In the genomic region with DNA sequence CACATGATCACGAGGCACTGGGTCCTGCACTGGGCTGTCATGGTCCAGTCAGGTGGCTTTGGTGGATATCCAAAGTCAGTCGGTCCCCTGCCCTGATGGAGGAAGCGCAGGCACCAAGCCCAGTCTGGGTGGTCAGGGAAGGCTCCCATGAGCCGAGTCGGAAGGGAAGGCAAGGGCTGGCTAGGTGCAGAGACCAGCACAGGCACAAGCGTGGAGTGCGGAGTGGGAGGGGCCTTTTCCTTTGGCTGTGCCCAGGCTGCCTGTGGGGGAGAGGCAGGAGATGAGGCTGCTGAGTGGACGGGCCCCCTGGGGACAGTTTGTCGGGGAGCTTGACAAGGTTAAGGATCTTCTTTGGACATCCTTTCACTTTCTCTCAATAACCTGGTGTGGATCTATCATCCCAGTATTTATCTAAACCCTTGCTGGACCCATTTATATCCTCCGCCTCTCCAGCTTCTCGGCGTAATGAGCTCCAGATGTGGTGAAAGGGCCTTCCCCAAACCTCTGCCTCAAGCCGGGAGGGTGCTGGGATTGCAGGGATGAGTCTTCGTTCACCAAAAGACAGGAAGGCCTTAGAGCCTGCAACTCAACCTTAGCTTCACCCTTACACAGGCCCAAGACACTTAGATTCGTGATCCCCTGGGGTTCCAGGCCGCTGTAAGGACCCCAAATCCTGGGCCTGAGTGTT, we compare ENCODE assay signal across 19 cellular contexts. TPM values are rescaled to one million over a fixed set of nuclear protein-coding genes. Genes with fewer than 3 reads are reported as not detected.
A peak's percentile ranks its signal among the peaks of the same experiment; 100 is the strongest.
DNase-seq lines count a peak whose midpoint lies in the region; ATAC-seq, FAIRE-seq and TF ChIP-seq lines count a peak whose summit lies in the region.
"Had no signal": no experiment of that assay in that cellular context is flagged by ENCODE, and none has a peak within 500 bp of the region (broad histone marks: within the 10 kb centered on the region; RNA-seq: fewer than 3 reads in every experiment).

No MANE protein-coding gene starts in this region.

- H4K5ac ChIP-seq in IMR-90 (ENCODE audit: low read depth, low read length): no peak overlapping the region

- no peak overlapping the region; the same call in 1 of the 2 replicates for H3K4me2 ChIP-seq in IMR-90 (ENCODE audit: low read depth, low read length)
- H3K4me2 ChIP-seq in endothelial cell of umbilical vein (ENCODE audit: insufficient read depth, low read length): peak overlapping the region; percentile 28
- H3K4me2 ChIP-seq in smooth muscle cell: no peak overlapping the region

- H2BK5ac ChIP-seq in IMR-90 (ENCODE audit: low read depth, low read length, poor library complexity, severe bottlenecking): peak overlapping the region; percentile 41

- peaks cover 34% of the 10 kb centered on the region for H3K9me1 ChIP-seq in IMR-90 (ENCODE audit: insufficient read depth, low read length)
- no peaks in the 10 kb centered on the region for H3K9me1 ChIP-seq in endothelial cell of umbilical vein (replicated peaks; ENCODE audit: control insufficient read depth, extremely low read depth, insufficient read depth, low read length)

- H3K4ac ChIP-seq in IMR-90 (ENCODE audit: low read depth, low read length): peak overlapping the region; percentile 78

- peaks cover 8% of the 10 kb centered on the region for H3K27me3 Mint-ChIP-seq in nephron (ENCODE audit: low read depth)
- H3K27me3 Mint-ChIP-seq in activated CD4-positive, alpha-beta memory T cell treated with anti-CD3 and anti-CD28 coated beads, Interleukin-2, amount 10 ng/mL, durations not matched to agents 7 days and 5 days: peaks cover 1% of the 10 kb centered on the region
- peaks cover 12% of the 10 kb centered on the region for H3K27me3 Mint-ChIP-seq in CD4-positive, alpha-beta T cell

- H3K79me1 ChIP-seq in IMR-90 (ENCODE audit: low read depth in 1 of 2, low read length in 2 of 2): peaks cover 22 to 55% of the 10 kb centered on the region in 2 experiments

- no peaks in the 10 kb centered on the region for H3K36me3 Mint-ChIP-seq in nephron (ENCODE audit: low read depth)
- no peaks in the 10 kb centered on the region for H3K36me3 Mint-ChIP-seq in activated CD4-positive, alpha-beta memory T cell treated with anti-CD3 and anti-CD28 coated beads, Interleukin-2, amount 10 ng/mL, durations not matched to agents 7 days and 5 days (ENCODE audit: low read depth)
- H3K36me3 Mint-ChIP-seq in CD4-positive, alpha-beta T cell (ENCODE audit: low read depth): no peaks in the 10 kb centered on the region
- H3K36me3 Mint-ChIP-seq: activated CD4-positive, alpha-beta memory T cell treated with anti-CD3 and anti-CD28 coated beads for 36 hours; IgD-negative memory B cell had no signal

- H3K4me3 Mint-ChIP-seq in nephron: peak overlapping the region in 1 of 3 experiments; percentile 46
- H3K4me3 Mint-ChIP-seq in activated CD4-positive, alpha-beta memory T cell treated with anti-CD3 and anti-CD28 coated beads, Interleukin-2, amount 10 ng/mL, durations not matched to agents 7 days and 5 days: no peak overlapping the region
- H3K4me3 Mint-ChIP-seq in CD4-positive, alpha-beta T cell: no peak overlapping the region
- H3K4me3 Mint-ChIP-seq: activated CD4-positive, alpha-beta memory T cell treated with anti-CD3 and anti-CD28 coated beads for 36 hours; IgD-negative memory B cell had no signal

- H3K79me2 ChIP-seq in endothelial cell of umbilical vein (ENCODE audit: control insufficient read depth, insufficient read depth, low read length) (peaks cover 63% of the 10 kb centered on the region), smooth muscle cell (ENCODE audit: low read depth) (no peaks in the 10 kb centered on the region)

- CTCF ChIA-PET in AG04450 (lab: Charles Lee) (interaction anchor here (0.6 kb wide), 1 partner anchor 1321 kb away, joined by 4 read pairs; no protein-coding TSS in a partner anchor), IMR-90 (lab: Yijun Ruan, JAX) (no interaction called here), endothelial cell of umbilical vein (lab: Charles Lee) (interaction anchor here (1.2 to 3.6 kb wide), 3 partner anchors 13 to 108 kb away, joined by 3 to 21 read pairs (median 5); no protein-coding TSS in a partner anchor)
- CTCF ChIA-PET in activated CD4-positive, alpha-beta memory T cell treated with anti-CD3 and anti-CD28 coated beads, Interleukin-2, amount 10 ng/mL, durations not matched to agents 7 days and 5 days (lab: Charles Lee): no interaction called here
- CTCF ChIA-PET in CD4-positive, alpha-beta T cell (lab: Charles Lee): no interaction called here

- no peak for FAIRE-seq in endothelial cell of umbilical vein (lab: Jason Lieb, UNC)

- peak overlapping the region; percentile 81 for H2AK9ac ChIP-seq in IMR-90 (replicated peaks; ENCODE audit: low read depth, low read length, poor library complexity)

- in situ Hi-C loops in IMR-90 (cut with MboI; ENCODE audit: low sequenced_read_pairs) (no loop called here), GM13977 (cut with MboI; ENCODE audit: low pct_unique_long_range_greater_than_20kb, low sequenced_read_pairs, unreplicated experiment) (no loop called here)

- no peak overlapping the region for H3K4me3 ChIP-seq in AG04450 (ENCODE audit: low read depth, low read length)
- no peak overlapping the region for H3K4me3 ChIP-seq in IMR-90 (ENCODE audit: insufficient read depth, low read depth, low read length)
- H3K4me3 ChIP-seq in endothelial cell of umbilical vein (replicated peaks in 1 of 3; ENCODE audit: insufficient read depth in 1 of 3, low read depth in 1 of 3, low read length in 3 of 3): no peak overlapping the region
- H3K4me3 ChIP-seq in smooth muscle cell: no peak overlapping the region

- peak overlapping the region; percentile 64; the same call in 1 of the 2 replicates for H2BK20ac ChIP-seq in IMR-90 (ENCODE audit: low read depth, low read length)

- H2AK5ac ChIP-seq in IMR-90 (ENCODE audit: low read depth, low read length): peak overlapping the region; percentile 93

- BruUV-seq in IMR-90 (replicated peaks; lab: Mats Ljungman, UMichigan) (no TSS peak), endothelial cell of umbilical vein (replicated peaks; lab: Mats Ljungman, UMichigan) (no TSS peak)

- no peaks in the 10 kb centered on the region; the same call in 1 of the 2 replicates for H3K9me3 ChIP-seq in AG04450 (ENCODE audit: control insufficient read depth, insufficient read depth, low read length)
- no peaks in the 10 kb centered on the region for H3K9me3 ChIP-seq in IMR-90 (ENCODE audit: control insufficient read depth, insufficient read depth, low read length)
- no peaks in the 10 kb centered on the region for H3K9me3 ChIP-seq in endothelial cell of umbilical vein (replicated peaks; ENCODE audit: control insufficient read depth, insufficient read depth, low read length)
- no peaks in the 10 kb centered on the region for H3K9me3 ChIP-seq in smooth muscle cell (replicated peaks; ENCODE audit: low read depth)
- no peaks in the 10 kb centered on the region for H3K9me3 ChIP-seq in CD4-positive, alpha-beta T cell (ENCODE audit: control insufficient read depth, low read length)

- peak; percentile 52 for DNase-seq in AG04450 (ENCODE audit: low read depth, low spot score)
- peak; percentile 82 for DNase-seq in IMR-90
- DNase-seq in endothelial cell of umbilical vein (ENCODE audit: low read depth, low spot score): no peak
- no peak for DNase-seq in activated CD4-positive, alpha-beta memory T cell treated with anti-CD3 and anti-CD28 coated beads, Interleukin-2, amount 10 ng/mL, durations not matched to agents 7 days and 5 days
- no peak for DNase-seq in GM13977 (ENCODE audit: low spot score)
- no peak for DNase-seq in smooth muscle cell (lab: John Stamatoyannopoulos, UW; ENCODE audit: unreplicated experiment)
- DNase-seq in CD4-positive, alpha-beta T cell: no peak
- DNase-seq: activated CD4-positive, alpha-beta memory T cell treated with anti-CD3 and anti-CD28 coated beads for 36 hours; activated gamma-delta T cell treated with Interleukin-2 at 50 U/mL for 16 hours; caudate nucleus; midbrain; NCI-H1417; NCI-H510A; RPMI8226; stimulated activated CD4-positive, alpha-beta T cell treated with anti-CD3 and anti-CD28 coated beads, Interleukin-1b, Interleukin-23, amount 100 ng/mL, for 48 hours had no signal

- H3K14ac ChIP-seq in IMR-90 (replicated peaks; ENCODE audit: low read depth, low read length): peak overlapping the region; percentile 51

- peak; percentile 35 for ATAC-seq in IMR-90 (ENCODE audit: low read depth)
- ATAC-seq in CD4-positive, alpha-beta T cell (ENCODE audit: poor library complexity): no peak

- peak overlapping the region; percentile 67 for H4K91ac ChIP-seq in IMR-90 (ENCODE audit: insufficient read depth, low read depth, low read length)

- intact Hi-C loops in IMR-90 (cut with micrococcal nuclease): no loop called here
- intact Hi-C loops in endothelial cell of umbilical vein (cut with micrococcal nuclease): no loop called here
- intact Hi-C loops in CD4-positive, alpha-beta T cell (cut with DNase I, micrococcal nuclease): no loop called here

- no peak for TF ChIP-seq POLR2A in IMR-90 (IDR thresholded peaks at IDR 0.05; ENCODE audit: low read depth, low read length)
- TF ChIP-seq POLR2A in endothelial cell of umbilical vein (IDR thresholded peaks at IDR 0.05; ENCODE audit: low read depth, low read length): no peak

- peak overlapping the region; percentile 33 to 62; a peak in 3 of 4 replicates for H4K8ac ChIP-seq in IMR-90 (ENCODE audit: low read depth in 2 of 2, low read length in 2 of 2)

- no peaks in the 10 kb centered on the region for H3K36me3 ChIP-seq in IMR-90 (ENCODE audit: control insufficient read depth, insufficient read depth, low read length)
- H3K36me3 ChIP-seq in endothelial cell of umbilical vein (ENCODE audit: control insufficient read depth in 2 of 2, extremely low read depth in 1 of 2, insufficient read depth in 2 of 2, low read length in 2 of 2): no peaks in the 10 kb centered on the region
- H3K36me3 ChIP-seq in smooth muscle cell (ENCODE audit: low read depth): no peaks in the 10 kb centered on the region

- TF ChIP-seq CTCF in AG04450 (IDR thresholded peaks at IDR 0.05; ENCODE audit: low read depth, low read length) (no peak), IMR-90 (conservative IDR thresholded peaks at IDR 0.05; ENCODE audit: low read depth, low read length) (no peak), endothelial cell of umbilical vein (IDR thresholded peaks at IDR 0.05; ENCODE audit: extremely low read depth in 1 of 2, insufficient read depth in 1 of 2, low read depth in 1 of 2, low read length in 2 of 2) (no peak), nephron (IDR thresholded peaks at IDR 0.05; ENCODE audit: unreplicated experiment in 3 of 3) (no peak), GM13977 (IDR thresholded peaks at IDR 0.05; ENCODE audit: extremely low read depth, insufficient read depth, missing control alignments) (no peak), smooth muscle cell (IDR thresholded peaks at IDR 0.05; ENCODE audit: borderline replicate concordance, insufficient read depth, poor library complexity, severe bottlenecking) (no peak)
- no peak for TF ChIP-seq CTCF in CD4-positive, alpha-beta T cell (IDR thresholded peaks at IDR 0.05)

- POLR2A ChIA-PET in AG04450 (lab: Yijun Ruan, JAX) (interaction anchor here (1.1 kb wide), 1 partner anchor 14 kb away, joined by 3 read pairs; no protein-coding TSS in a partner anchor), IMR-90 (lab: Charles Lee; ENCODE audit: unreplicated experiment) (no interaction called here), endothelial cell of umbilical vein (lab: Charles Lee) (no interaction called here)
- POLR2A ChIA-PET in activated CD4-positive, alpha-beta memory T cell treated with anti-CD3 and anti-CD28 coated beads, Interleukin-2, amount 10 ng/mL, durations not matched to agents 7 days and 5 days (lab: Charles Lee): no interaction called here
- POLR2A ChIA-PET in CD4-positive, alpha-beta T cell (lab: Charles Lee): no interaction called here

- dilution Hi-C loops in IMR-90 (cut with HindIII; ENCODE audit: low sequenced_read_pairs, unreplicated experiment): no loop called here
- dilution Hi-C loops in endothelial cell of umbilical vein (cut with MboI; ENCODE audit: extremely low pct_ligation_motif_present, low sequenced_read_pairs): no loop called here

- no peak overlapping the region for H3K56ac ChIP-seq in IMR-90 (ENCODE audit: extremely low read depth, insufficient read depth, low read length)

- peaks cover 35% of the 10 kb centered on the region for H3K4me1 ChIP-seq in IMR-90 (ENCODE audit: control insufficient read depth, insufficient read depth, low read length)
- H3K4me1 ChIP-seq in endothelial cell of umbilical vein (ENCODE audit: control insufficient read depth, extremely low read depth, insufficient read depth, low read length): peaks cover 63% of the 10 kb centered on the region
- peaks cover 8% of the 10 kb centered on the region for H3K4me1 ChIP-seq in smooth muscle cell (ENCODE audit: low read depth)

- peak overlapping the region; percentile 78 for H2AFZ ChIP-seq in IMR-90 (replicated peaks; ENCODE audit: low read length, poor library complexity)
- no peak overlapping the region for H2AFZ ChIP-seq in endothelial cell of umbilical vein (ENCODE audit: low read depth, low read length)
- H2AFZ ChIP-seq in smooth muscle cell (ENCODE audit: low read depth): no peak overlapping the region

- peak overlapping the region; percentile 62; the same call in 2 of the 3 replicates for H2BK15ac ChIP-seq in IMR-90 (ENCODE audit: low read depth, low read length)

- peak overlapping the region; percentile 85 to 98 (median 97) for H3K27ac Mint-ChIP-seq in nephron
- no peak overlapping the region for H3K27ac Mint-ChIP-seq in activated CD4-positive, alpha-beta memory T cell treated with anti-CD3 and anti-CD28 coated beads, Interleukin-2, amount 10 ng/mL, durations not matched to agents 7 days and 5 days
- no peak overlapping the region for H3K27ac Mint-ChIP-seq in CD4-positive, alpha-beta T cell
- H3K27ac Mint-ChIP-seq: activated CD4-positive, alpha-beta memory T cell treated with anti-CD3 and anti-CD28 coated beads for 36 hours; IgD-negative memory B cell had no signal

- H3K9me3 Mint-ChIP-seq in nephron: no peaks in the 10 kb centered on the region
- H3K9me3 Mint-ChIP-seq in activated CD4-positive, alpha-beta memory T cell treated with anti-CD3 and anti-CD28 coated beads, Interleukin-2, amount 10 ng/mL, durations not matched to agents 7 days and 5 days: no peaks in the 10 kb centered on the region
- no peaks in the 10 kb centered on the region for H3K9me3 Mint-ChIP-seq in CD4-positive, alpha-beta T cell
- H3K9me3 Mint-ChIP-seq: activated CD4-positive, alpha-beta memory T cell treated with anti-CD3 and anti-CD28 coated beads for 36 hours had no signal

- H4K20me1 ChIP-seq in IMR-90 (ENCODE audit: insufficient read depth, low read length): peaks cover 31% of the 10 kb centered on the region
- H4K20me1 ChIP-seq in endothelial cell of umbilical vein (replicated peaks; ENCODE audit: control insufficient read depth, extremely low read depth, insufficient read depth, low read length): no peaks in the 10 kb centered on the region
- H4K20me1 ChIP-seq in smooth muscle cell (ENCODE audit: low read depth): no peaks in the 10 kb centered on the region

- H3F3A ChIP-seq in smooth muscle cell (ENCODE audit: low read depth): peaks cover 15% of the 10 kb centered on the region

- TF ChIP-seq RAD21 in IMR-90 (IDR thresholded peaks at IDR 0.05; ENCODE audit: low read length): no peak; the same call in 1 of the 2 replicates

- peak overlapping the region; percentile 52 for H3K23ac ChIP-seq in IMR-90 (ENCODE audit: low read depth, low read length)

- H2BK120ac ChIP-seq in IMR-90 (ENCODE audit: low read depth, low read length): peak overlapping the region; percentile 71

- H3K18ac ChIP-seq in IMR-90 (ENCODE audit: low read depth, low read length): peak overlapping the region; percentile 30; the same call in 1 of the 2 replicates

- 82% methylated on average over 8 of the region's 16 CpGs; no CpG with 5 or more reads in 1 of the 2 experiments for WGBS in IMR-90 (ENCODE audit: extremely low coverage in 2 of 2, insufficient read length in 1 of 2), 2 experiments
- WGBS in smooth muscle cell (ENCODE audit: low lambda C conversion rate): 74% methylated on average over 14 of the region's 16 CpGs

- no peak overlapping the region for H3K9ac ChIP-seq in IMR-90 (ENCODE audit: low read depth, low read length)
- H3K9ac ChIP-seq in endothelial cell of umbilical vein (replicated peaks; ENCODE audit: extremely low read depth, insufficient read depth, low read length): peak overlapping the region; percentile 35
- H3K9ac ChIP-seq in smooth muscle cell (ENCODE audit: low read depth): no peak overlapping the region

- H3K4me1 Mint-ChIP-seq in nephron: peaks cover 43% of the 10 kb centered on the region
- H3K4me1 Mint-ChIP-seq in activated CD4-positive, alpha-beta memory T cell treated with anti-CD3 and anti-CD28 coated beads, Interleukin-2, amount 10 ng/mL, durations not matched to agents 7 days and 5 days: peaks cover 16% of the 10 kb centered on the region
- no peaks in the 10 kb centered on the region for H3K4me1 Mint-ChIP-seq in CD4-positive, alpha-beta T cell (ENCODE audit: low read depth)

- peak overlapping the region; percentile 70 for H3K27ac ChIP-seq in AG04450 (ENCODE audit: low read depth, low read length)
- H3K27ac ChIP-seq in IMR-90 (ENCODE audit: insufficient read depth, low read length): peak overlapping the region; percentile 35; the same call in 1 of the 2 replicates
- peak overlapping the region; percentile 88 for H3K27ac ChIP-seq in endothelial cell of umbilical vein (ENCODE audit: insufficient read depth, low read depth, low read length)
- no peak overlapping the region for H3K27ac ChIP-seq in smooth muscle cell (ENCODE audit: low read depth)
- no peak overlapping the region for H3K27ac ChIP-seq in CD4-positive, alpha-beta T cell (ENCODE audit: low read depth, low read length)
- H3K27ac ChIP-seq: epithelial cell of prostate had no signal

- no peaks in the 10 kb centered on the region for H3K27me3 ChIP-seq in AG04450 (ENCODE audit: control insufficient read depth, insufficient read depth, low read length)
- no peaks in the 10 kb centered on the region for H3K27me3 ChIP-seq in IMR-90 (ENCODE audit: control insufficient read depth, insufficient read depth, low read length)
- H3K27me3 ChIP-seq in endothelial cell of umbilical vein (ENCODE audit: control insufficient read depth in 2 of 2, insufficient read depth in 2 of 2, low read length in 2 of 2): no peaks in the 10 kb centered on the region
- H3K27me3 ChIP-seq in smooth muscle cell (ENCODE audit: low read depth): peaks cover 20% of the 10 kb centered on the region
- no peaks in the 10 kb centered on the region for H3K27me3 ChIP-seq in CD4-positive, alpha-beta T cell (ENCODE audit: control insufficient read depth, insufficient read depth, low read length)

RNA-seq across cellular contexts. Expression of gene EPHB2, which starts 42.9 kb away (rescaled TPM):
- 30.9 and 41.7 TPM in 2 replicates for polyA plus RNA-seq in AG04450 (2011; rRNA removed)
- polyA minus RNA-seq in AG04450 (2011; rRNA and poly(A)+ RNA removed): 90.5 and 127 TPM in 2 replicates
- total RNA-seq in IMR-90 (2012; rRNA removed): 54.7 and 58.8 TPM in 2 replicates
- polyA plus RNA-seq in IMR-90 (2012; rRNA removed): 52.3 and 53.6 TPM in 2 replicates
- polyA plus RNA-seq in IMR-90 (2012; cell fraction: cytosol; rRNA removed): 25.1 and 54.3 TPM in 2 replicates
- 18.5 and 36.7 TPM in 2 replicates for polyA plus RNA-seq in IMR-90 (2012; cell fraction: nucleus; rRNA removed; ENCODE audit: low replicate concordance)
- total RNA-seq in endothelial cell of umbilical vein: 69.1 and 69.5 TPM in 2 replicates
- 46.0 and 50.8 TPM in 2 replicates for polyA plus RNA-seq in endothelial cell of umbilical vein
- 38.3 and 38.5 TPM in 2 replicates for polyA plus RNA-seq in endothelial cell of umbilical vein (2011; cell fraction: cytosol; rRNA removed)
- 26.6 and 28.8 TPM in 2 replicates for polyA plus RNA-seq in endothelial cell of umbilical vein (2011; cell fraction: nucleus; rRNA removed)
- 72.1 and 77.1 TPM in 2 replicates for polyA plus RNA-seq in endothelial cell of umbilical vein (2012)
- polyA minus RNA-seq in endothelial cell of umbilical vein: 78.6 and 80.2 TPM in 2 replicates
- 3.1 TPM for polyA minus RNA-seq in endothelial cell of umbilical vein (2011; cell fraction: cytosol; rRNA and poly(A)+ RNA removed)
- polyA minus RNA-seq in endothelial cell of umbilical vein (2011; cell fraction: nucleus; rRNA and poly(A)+ RNA removed): 33.2 and 36.8 TPM in 2 replicates
- total RNA-seq in activated CD4-positive, alpha-beta memory T cell treated with anti-CD3 and anti-CD28 coated beads, Interleukin-2, amount 10 ng/mL, durations not matched to agents 7 days and 5 days: not detected
- total RNA-seq in smooth muscle cell: 1.8 and 6.7 TPM in 2 replicates
- polyA plus RNA-seq in smooth muscle cell: 1.1 and 2.7 TPM in 2 replicates
- total RNA-seq in CD4-positive, alpha-beta T cell: under 1 TPM in 1 of 2 experiments, not detected in 1; 0.08 TPM
- total RNA-seq: T-helper 2 cell treated with Interferon-gamma antibody and Interleukin-4, amounts not matched to agents 100 ng/mL and 5 ng/mL, for 36 hours had no signal
- polyA plus RNA-seq: IgD-negative memory B cell had no signal

Comparison
In these comparisons a context has a peak if more than half of its experiments do, and no peak if none do; other contexts are left out.
1. DNase-seq: peak in AG04450 (single experiment) and IMR-90 (single experiment); none in endothelial cell of umbilical vein (single experiment), activated CD4-positive, alpha-beta memory T cell treated with anti-CD3 and anti-CD28 coated beads, Interleukin-2, amount 10 ng/mL, durations not matched to agents 7 days and 5 days (single experiment), GM13977 (single experiment), smooth muscle cell (single experiment) and CD4-positive, alpha-beta T cell (0 of 10).
2. H3K27ac ChIP-seq: peak in AG04450 (single experiment), IMR-90 (single experiment) and endothelial cell of umbilical vein (single experiment); none in smooth muscle cell (single experiment) and CD4-positive, alpha-beta T cell (single experiment).
3. H3K27ac Mint-ChIP-seq: peak in nephron (3 of 3); none in activated CD4-positive, alpha-beta memory T cell treated with anti-CD3 and anti-CD28 coated beads, Interleukin-2, amount 10 ng/mL, durations not matched to agents 7 days and 5 days (single experiment) and CD4-positive, alpha-beta T cell (single experiment).
4. CTCF ChIA-PET loops: an anchor here in AG04450 (0.6 kb wide) and endothelial cell of umbilical vein (1.2 to 3.6 kb wide); none called in IMR-90, activated CD4-positive, alpha-beta memory T cell treated with anti-CD3 and anti-CD28 coated beads, Interleukin-2, amount 10 ng/mL, durations not matched to agents 7 days and 5 days and CD4-positive, alpha-beta T cell.